Comparison of ENCODE assay signal across 27 cellular contexts in genomic region chr16:52773026-52773425, GRCh38.
DNase-seq lines count a peak whose midpoint lies in the region; ATAC-seq and TF ChIP-seq lines count a peak whose summit lies in the region.
"Had no signal": no experiment of that assay in that cellular context is flagged by ENCODE, and none has a peak within 500 bp of the region (broad histone marks: within the 10 kb centered on the region; RNA-seq: fewer than 3 reads in every experiment).

No MANE protein-coding gene starts in this region.

- no TSS peak for BruUV-seq in PC-3 (replicated peaks; lab: Mats Ljungman, UMichigan)

- no peaks in the 10 kb centered on the region for H4K20me1 ChIP-seq in PC-3 (ENCODE audit: low read length)
- H4K20me1 ChIP-seq: BLaER1 had no signal

- CTCF ChIA-PET in PC-3 (lab: Charles Lee): no interaction called here

- H3K4me1 ChIP-seq in PC-3 (ENCODE audit: insufficient read depth, low read length): no peaks in the 10 kb centered on the region
- H3K4me1 ChIP-seq: BLaER1, gastroesophageal sphincter, right atrium auricular region, spleen, upper lobe of left lung had no signal

- POLR2A ChIA-PET in PC-3 (lab: Charles Lee; ENCODE audit: unreplicated experiment): no interaction called here

- ATAC-seq in HG03469 (IDR thresholded peaks at IDR 0.05; ENCODE audit: unreplicated experiment): no peak
- no peak for ATAC-seq in PC-3
- no peak for ATAC-seq in HG02885 (IDR thresholded peaks at IDR 0.05; ENCODE audit: poor library complexity, unreplicated experiment)
- ATAC-seq: activated naive CD8-positive, alpha-beta T cell treated with anti-CD3 and anti-CD28 coated beads, Interleukin-2, amount 50 U/mL, for 24 hours; activated T-cell treated with anti-CD3 and anti-CD28 coated beads, Interleukin-2, amount 50 U/mL, for 4 hours; gastroesophageal sphincter; left cardiac atrium; stimulated activated effector memory CD8-positive, alpha-beta T cell treated with anti-CD3 and anti-CD28 coated beads, Interleukin-12 subunit alpha, Interleukin-12 subunit beta, amount 100 ng/mL, for 72 hours had no signal

- H2AFZ ChIP-seq in PC-3 (ENCODE audit: low read length): no peak overlapping the region
- H2AFZ ChIP-seq: hepatocyte had no signal

- H3F3A ChIP-seq in PC-3 (ENCODE audit: low read length, unreplicated experiment): no peaks in the 10 kb centered on the region

- H3K36me3 ChIP-seq in PC-3 (ENCODE audit: low read depth, low read length): no peaks in the 10 kb centered on the region
- H3K36me3 ChIP-seq: BLaER1, gastroesophageal sphincter, right atrium auricular region, spleen, upper lobe of left lung, WERI-Rb-1 had no signal

- H3K9me2 ChIP-seq in PC-3 (replicated peaks; ENCODE audit: low read length): no peaks in the 10 kb centered on the region

- intact Hi-C loops in PC-3 (cut with micrococcal nuclease): no loop called here

- no peaks in the 10 kb centered on the region for H3K27me3 ChIP-seq in PC-3 (ENCODE audit: low read length)
- H3K27me3 ChIP-seq: BLaER1, right atrium auricular region, spleen, upper lobe of left lung had no signal

- DNase-seq in DMS79 (lab: John Stamatoyannopoulos, UW) (peak; percentile 79), NCI-H1417 treated with DMSO at 0.1 percent for 48 hours (lab: John Stamatoyannopoulos, UW) (peak; percentile 51), NCI-H2196 (lab: John Stamatoyannopoulos, UW; ENCODE audit: unreplicated experiment) (peak; percentile 17), NCI-H82 (lab: John Stamatoyannopoulos, UW) (peak; percentile 76), PC-3 (no peak), kidney tubule cell (ENCODE audit: low spot score) (no peak)
- DNase-seq: activated CD4-positive, alpha-beta T cell treated with anti-CD3 and anti-CD28 coated beads, Interleukin-2, amount 10 ng/mL, durations not matched to agents 24 days and 14 days; activated gamma-delta T cell treated with Interleukin-2 at 50 U/mL for 16 hours; activated naive CD8-positive, alpha-beta T cell treated with anti-CD3 and anti-CD28 coated beads, Interleukin-2, amount 50 U/mL, for 24 hours; activated T-cell treated with anti-CD3 and anti-CD28 coated beads, Interleukin-2, amount 50 U/mL, for 4 hours; central memory CD4-positive, alpha-beta T cell; dermis blood vessel endothelial cell; left cardiac atrium; spleen; stimulated activated CD4-positive, alpha-beta T cell treated with anti-CD3 and anti-CD28 coated beads, Interleukin-4, amount 100 ng/mL, for 24 hours; SW 1271; T-helper 9 cell; upper lobe of left lung; WERI-Rb-1 had no signal

- no peak overlapping the region for H3K9ac ChIP-seq in PC-3 (ENCODE audit: low read length)
- H3K9ac ChIP-seq: BLaER1 had no signal

- no peak overlapping the region for H3K4me2 ChIP-seq in PC-3 (ENCODE audit: low read length)
- H3K4me2 ChIP-seq: BLaER1, hepatocyte had no signal

- H3K9me3 ChIP-seq in PC-3 (ENCODE audit: low read length): no peaks in the 10 kb centered on the region
- H3K9me3 ChIP-seq: BLaER1, gastroesophageal sphincter, right atrium auricular region, spleen, upper lobe of left lung had no signal

- H3K79me2 ChIP-seq in PC-3 (ENCODE audit: low read length): no peaks in the 10 kb centered on the region
- H3K79me2 ChIP-seq: hepatocyte had no signal

- H3K27ac ChIP-seq in PC-3 (ENCODE audit: low read length): no peak overlapping the region
- H3K27ac ChIP-seq: BLaER1, gastroesophageal sphincter, hepatocyte, HL-60, right atrium auricular region, spleen, upper lobe of left lung, WERI-Rb-1 had no signal

- no peak overlapping the region for H3K4me3 ChIP-seq in PC-3 (ENCODE audit: low read length)
- H3K4me3 ChIP-seq: BLaER1, gastroesophageal sphincter, hepatocyte, right atrium auricular region, spleen, upper lobe of left lung had no signal

- no peak for TF ChIP-seq CTCF in PC-3 (conservative IDR thresholded peaks at IDR 0.05; ENCODE audit: low read depth, low read length)

Comparison
In these comparisons a context has a peak if more than half of its experiments do, and no peak if none do; other contexts are left out.
1. DNase-seq: peak in DMS79 (single experiment), NCI-H1417 treated with DMSO at 0.1 percent for 48 hours (single experiment), NCI-H2196 (single experiment) and NCI-H82 (single experiment); none in PC-3 (single experiment) and kidney tubule cell (single experiment).